Comparison of ENCODE assay signal across 8 cellular contexts in the genomic region with DNA sequence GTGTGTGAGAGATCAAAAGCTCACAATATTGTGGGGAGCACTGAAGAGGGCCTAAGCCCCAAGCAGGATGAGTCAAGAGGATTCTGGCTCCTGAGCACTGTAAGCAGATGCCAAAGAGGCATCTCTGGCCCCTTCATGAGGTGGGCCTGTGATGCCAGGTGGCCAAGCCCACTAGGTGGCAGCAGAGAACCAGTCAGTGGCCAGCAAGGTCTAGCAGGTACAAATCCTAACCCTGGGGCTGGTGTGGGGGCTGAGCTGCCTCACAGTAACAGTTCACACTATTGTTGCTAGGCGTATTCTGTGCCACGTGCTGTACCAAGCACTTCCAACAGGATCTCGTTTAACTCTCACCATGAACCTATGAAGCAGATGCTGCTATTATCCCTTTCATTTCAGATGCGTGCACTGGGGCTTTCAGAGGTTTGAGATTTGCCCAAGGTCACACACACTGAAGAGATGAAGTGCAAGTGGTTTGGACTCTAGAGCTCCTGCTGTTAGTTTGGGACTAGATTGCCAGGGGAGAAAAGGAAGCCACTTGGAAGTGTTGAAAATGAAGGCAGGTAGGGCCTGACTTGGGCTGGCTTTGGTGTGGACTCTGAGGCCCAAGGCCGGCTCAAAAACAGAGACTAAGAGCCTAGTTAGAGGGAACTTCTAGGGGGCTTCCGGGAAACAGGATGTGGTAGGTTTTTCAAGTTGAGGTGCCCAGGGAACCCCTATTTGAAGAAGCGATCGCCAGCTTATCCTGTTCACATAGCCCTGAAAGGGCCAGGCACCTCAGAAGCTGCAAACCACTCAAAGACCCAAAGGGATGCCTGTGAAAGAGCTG. TPM values are rescaled to one million over a fixed set of nuclear protein-coding genes. Genes with fewer than 3 reads are reported as not detected.
DNase-seq lines count a peak whose midpoint lies in the region; ATAC-seq, FAIRE-seq and TF ChIP-seq lines count a peak whose summit lies in the region.

No MANE protein-coding gene starts in this region.

- 91% methylated on average over 5 of the region's 8 CpGs for WGBS in HepG2 (ENCODE audit: low lambda C conversion rate)

- H3K27me3 ChIP-seq in HepG2 (ENCODE audit: control insufficient read depth in 1 of 2, insufficient read depth in 2 of 2, low read length in 2 of 2) = no peaks in the 10 kb centered on the region

- no peaks in the 10 kb centered on the region for H3K36me3 ChIP-seq in HepG2 (replicated peaks in 1 of 2; ENCODE audit: control insufficient read depth in 1 of 2, insufficient read depth in 2 of 2, low read length in 2 of 2)

- H3K79me2 ChIP-seq in HepG2 (ENCODE audit: insufficient read depth, low read length) = no peaks in the 10 kb centered on the region

- peaks cover 54% of the 10 kb centered on the region for H3K4me1 ChIP-seq in HepG2 (ENCODE audit: insufficient read depth, low read length)

- H4K20me1 ChIP-seq in HepG2 (ENCODE audit: insufficient read depth, low read length) = no peaks in the 10 kb centered on the region

- peak; percentile 86 for DNase-seq in AG20443 (ENCODE audit: low spot score)
- DNase-seq in NCI-H2196 (lab: John Stamatoyannopoulos, UW; ENCODE audit: unreplicated experiment) = peak; percentile 98
- DNase-seq in activated CD4-positive, CD25-positive, alpha-beta regulatory T cell treated with anti-CD3 and anti-CD28 coated beads, Interleukin-2, amount 50 U/mL, for 72 hours = peak; percentile 77
- peak; percentile 50 for DNase-seq in central memory CD4-positive, alpha-beta T cell
- peak; percentile 78 for DNase-seq in HepG2 (ENCODE audit: low spot score)
- peak; percentile 66 to 81 (median 68) for DNase-seq in stimulated activated CD4-positive, alpha-beta T cell treated with anti-CD3 and anti-CD28 coated beads, TNF-alpha, amount 100 ng/mL, for 24 hours (ENCODE audit: low read depth in 3 of 3)

- ATAC-seq in GM18867 (IDR thresholded peaks at IDR 0.05; ENCODE audit: unreplicated experiment) (peak; percentile 93), HG03095 (IDR thresholded peaks at IDR 0.05; ENCODE audit: unreplicated experiment) (peak; percentile 93), HepG2 (peak; percentile 98)

- H3K4me2 ChIP-seq in HepG2 (ENCODE audit: low read depth, low read length) = peak overlapping the region; percentile 51

- TF ChIP-seq CTCF in HepG2 (CRISPR knock-in tag; IDR thresholded peaks at IDR 0.05) = peak; percentile 99

- POLR2A ChIA-PET in HepG2 (lab: Yijun Ruan, JAX) = interaction anchor here (0.8 kb wide), 1 partner anchor 122 kb away, joined by 3 read pairs; a partner anchor contains a TSS

- intact Hi-C loops in HepG2 (cut with micrococcal nuclease; ENCODE audit: unreplicated experiment) = loop anchor here (1.0 to 5.0 kb wide), 5 partner anchors 121 to 420 kb away; a partner anchor contains a TSS

- no peaks in the 10 kb centered on the region for H3K9me3 ChIP-seq in HepG2 (ENCODE audit: low read length)

- in situ Hi-C loops in HepG2 (cut with HindIII; ENCODE audit: extremely low pct_ligation_motif_present, low pct_unique_long_range_greater_than_20kb) = loop anchor here (5.0 kb wide), 1 partner anchor 161 kb away; no protein-coding TSS in a partner anchor

- TF ChIP-seq RAD21 in HepG2 (CRISPR knock-in tag; IDR thresholded peaks at IDR 0.05) = peak; percentile 98

- TF ChIP-seq POLR2A in HepG2 (IDR thresholded peaks at IDR 0.05; ENCODE audit: insufficient read depth in 1 of 2, low read depth in 2 of 2, low read length in 2 of 2) = no peak

- CTCF ChIA-PET in HepG2 (lab: Yijun Ruan, JAX; ENCODE audit: low intra/inter-chr PET ratio, low total read pairs) = interaction anchor here (1.0 to 2.5 kb wide), 4 partner anchors 163 to 420 kb away, joined by 3 to 34 read pairs (median 4); no protein-coding TSS in a partner anchor

- H3K9ac ChIP-seq in HepG2 (ENCODE audit: insufficient read depth, low read depth, low read length) = no peak overlapping the region

- H3K4me3 ChIP-seq in HepG2 (replicated peaks in 1 of 3; ENCODE audit: insufficient read depth in 1 of 3, low read depth in 2 of 3, low read length in 3 of 3) = no peak overlapping the region

- no TSS peak for BruUV-seq in HepG2 (replicated peaks; lab: Mats Ljungman, UMichigan)

- H2AFZ ChIP-seq in HepG2 (ENCODE audit: low read length) = no peak overlapping the region

- peak; percentile 77 for FAIRE-seq in HepG2 (lab: Jason Lieb, UNC)

- TF ChIP-seq EP300 in HepG2 (IDR thresholded peaks at IDR 0.05; ENCODE audit: low read depth in 2 of 2, low read length in 2 of 2) = no peak; a peak in 1 of 4 replicates
- TF ChIP-seq EP300 in HepG2 (CRISPR knock-in tag; IDR thresholded peaks at IDR 0.05; ENCODE audit: borderline replicate concordance) = no peak

- peak overlapping the region; percentile 37 for H3K27ac ChIP-seq in HepG2 (ENCODE audit: extremely low read length, insufficient read depth, low read length)

TF ChIP-seq in HepG2, 621 proteins besides CTCF, POLR2A, EP300 and RAD21 (continues in another document):
- TF ChIP-seq ZNF567 (CRISPR knock-in tag; IDR thresholded peaks at IDR 0.05; ENCODE audit: borderline replicate concordance) (peak; percentile 75; the same call in 1 of the 2 replicates), LCORL (IDR thresholded peaks at IDR 0.05) (no peak), LCORL (CRISPR knock-in tag; IDR thresholded peaks at IDR 0.05) (peak; percentile 53; the same call in 1 of the 2 replicates), YY1 (IDR thresholded peaks at IDR 0.05; ENCODE audit: insufficient read depth, insufficient replicate concordance, low read depth, low read length) (no peak), FOXO1 (CRISPR knock-in tag; IDR thresholded peaks at IDR 0.05) (0 out of 2 replicates have a peak, but pooled peaks have one; percentile 15), KLF16 (CRISPR knock-in tag; IDR thresholded peaks at IDR 0.05) (peak in 1 of 2 experiments; percentile 45; a peak in 1 of 4 replicates), ZNF232 (CRISPR knock-in tag; IDR thresholded peaks at IDR 0.05; ENCODE audit: borderline replicate concordance) (peak; percentile 58; the same call in 1 of the 2 replicates), ZBTB7A (CRISPR knock-in tag; IDR thresholded peaks at IDR 0.05) (no peak; the same call in 1 of the 2 replicates), SIN3B (IDR thresholded peaks at IDR 0.05; ENCODE audit: low read length) (peak; percentile 59; the same call in 1 of the 2 replicates), BORCS8-MEF2B (CRISPR knock-in tag; IDR thresholded peaks at IDR 0.05) (0 out of 2 replicates have a peak, but pooled peaks have one; percentile 29), ZNF337 (CRISPR knock-in tag; IDR thresholded peaks at IDR 0.05; ENCODE audit: borderline replicate concordance, low read depth) (peak; percentile 89; the same call in 1 of the 2 replicates)

RNA-seq across cellular contexts. Expression of gene MLANA, which starts 4.4 kb away (rescaled TPM):
- total RNA-seq in HepG2 (2016; rRNA removed; fragmentation: Illumina TruSeq; extraction: Trizol) = 0.11 and 0.72 TPM in 2 replicates
- total RNA-seq in HepG2 (2016; cell fraction: cytosol; rRNA removed; fragmentation: Illumina TruSeq; extraction: Trizol; ENCODE audit: low read depth) = 0.88 TPM in 1 of 2 replicates, not detected in the other
- total RNA-seq in HepG2 (2016; cell fraction: insoluble cytoplasmic fraction; rRNA removed; fragmentation: Illumina TruSeq; extraction: Trizol) = 0.15 and 0.32 TPM in 2 replicates
- 0.43 and 0.72 TPM in 2 replicates for total RNA-seq in HepG2 (2016; cell fraction: membrane; rRNA removed; fragmentation: Illumina TruSeq; extraction: Trizol)
- not detected in 2 replicates for total RNA-seq in HepG2 (2016; cell fraction: nucleus; rRNA removed; fragmentation: Illumina TruSeq; extraction: Trizol)
- polyA plus RNA-seq in HepG2 (2011; rRNA removed) = 0.18 TPM in 1 of 2 replicates, not detected in the other
- not detected in 2 replicates for polyA plus RNA-seq in HepG2 (2011; cell fraction: cytosol; rRNA removed)
- not detected in 2 replicates for polyA plus RNA-seq in HepG2 (2011; cell fraction: nucleus; rRNA removed)
- 0.23 and 0.43 TPM in 2 replicates for polyA plus RNA-seq in HepG2 (2012)
- polyA plus RNA-seq in HepG2 (2016; cell fraction: cytosol; fragmentation: Illumina TruSeq; extraction: Trizol; ENCODE audit: low read depth) = 0.75 and 0.91 TPM in 2 replicates
- 0.23 and 0.33 TPM in 2 replicates for polyA plus RNA-seq in HepG2 (2016; cell fraction: insoluble cytoplasmic fraction; fragmentation: Illumina TruSeq; extraction: Trizol; ENCODE audit: low read depth)
- polyA plus RNA-seq in HepG2 (2016; cell fraction: membrane; fragmentation: Illumina TruSeq; extraction: Trizol; ENCODE audit: low read depth) = 0.70 and 1.0 TPM in 2 replicates
- not detected in 2 replicates for polyA plus RNA-seq in HepG2 (2016; cell fraction: nucleus; fragmentation: Illumina TruSeq; extraction: Trizol; ENCODE audit: insufficient read depth, low read depth)
- 0.10 TPM in 1 of 2 replicates, not detected in the other for polyA minus RNA-seq in HepG2 (2011; rRNA and poly(A)+ RNA removed; ENCODE audit: low replicate concordance)
- polyA minus RNA-seq in HepG2 (2011; cell fraction: cytosol; rRNA and poly(A)+ RNA removed) = not detected in 2 replicates
- polyA minus RNA-seq in HepG2 (2011; cell fraction: nucleus; rRNA and poly(A)+ RNA removed) = not detected in 2 replicates

RNA-seq across cellular contexts. Expression of gene ERMP1, which starts 53.4 kb away (rescaled TPM):
- total RNA-seq in HepG2 (2016; rRNA removed; fragmentation: Illumina TruSeq; extraction: Trizol) = 28.1 and 40.9 TPM in 2 replicates
- total RNA-seq in HepG2 (2016; cell fraction: cytosol; rRNA removed; fragmentation: Illumina TruSeq; extraction: Trizol; ENCODE audit: low read depth) = 5.7 and 5.9 TPM in 2 replicates
- total RNA-seq in HepG2 (2016; cell fraction: insoluble cytoplasmic fraction; rRNA removed; fragmentation: Illumina TruSeq; extraction: Trizol) = 27.4 and 39.6 TPM in 2 replicates
- total RNA-seq in HepG2 (2016; cell fraction: membrane; rRNA removed; fragmentation: Illumina TruSeq; extraction: Trizol) = 11.3 and 14.9 TPM in 2 replicates
- 50.1 and 60.1 TPM in 2 replicates for total RNA-seq in HepG2 (2016; cell fraction: nucleus; rRNA removed; fragmentation: Illumina TruSeq; extraction: Trizol)
- polyA plus RNA-seq in HepG2 (2011; rRNA removed) = 46.8 and 65.4 TPM in 2 replicates
- polyA plus RNA-seq in HepG2 (2011; cell fraction: cytosol; rRNA removed) = 33.1 and 44.2 TPM in 2 replicates
- 24.2 and 24.7 TPM in 2 replicates for polyA plus RNA-seq in HepG2 (2011; cell fraction: nucleus; rRNA removed)
- polyA plus RNA-seq in HepG2 (2012) = 43.7 and 53.7 TPM in 2 replicates
- 1.6 and 2.0 TPM in 2 replicates for polyA plus RNA-seq in HepG2 (2016; cell fraction: cytosol; fragmentation: Illumina TruSeq; extraction: Trizol; ENCODE audit: low read depth)
- 19.0 and 20.2 TPM in 2 replicates for polyA plus RNA-seq in HepG2 (2016; cell fraction: insoluble cytoplasmic fraction; fragmentation: Illumina TruSeq; extraction: Trizol; ENCODE audit: low read depth)
- polyA plus RNA-seq in HepG2 (2016; cell fraction: membrane; fragmentation: Illumina TruSeq; extraction: Trizol; ENCODE audit: low read depth) = 5.1 and 6.0 TPM in 2 replicates
- polyA plus RNA-seq in HepG2 (2016; cell fraction: nucleus; fragmentation: Illumina TruSeq; extraction: Trizol; ENCODE audit: insufficient read depth, low read depth) = 44.8 and 46.9 TPM in 2 replicates
- 64.3 and 119 TPM in 2 replicates for polyA minus RNA-seq in HepG2 (2011; rRNA and poly(A)+ RNA removed; ENCODE audit: low replicate concordance)
- polyA minus RNA-seq in HepG2 (2011; cell fraction: cytosol; rRNA and poly(A)+ RNA removed) = 73.7 and 81.5 TPM in 2 replicates
- 70.6 and 70.7 TPM in 2 replicates for polyA minus RNA-seq in HepG2 (2011; cell fraction: nucleus; rRNA and poly(A)+ RNA removed)
